ENCODE assay signal across 9 cellular contexts in the genomic region with DNA sequence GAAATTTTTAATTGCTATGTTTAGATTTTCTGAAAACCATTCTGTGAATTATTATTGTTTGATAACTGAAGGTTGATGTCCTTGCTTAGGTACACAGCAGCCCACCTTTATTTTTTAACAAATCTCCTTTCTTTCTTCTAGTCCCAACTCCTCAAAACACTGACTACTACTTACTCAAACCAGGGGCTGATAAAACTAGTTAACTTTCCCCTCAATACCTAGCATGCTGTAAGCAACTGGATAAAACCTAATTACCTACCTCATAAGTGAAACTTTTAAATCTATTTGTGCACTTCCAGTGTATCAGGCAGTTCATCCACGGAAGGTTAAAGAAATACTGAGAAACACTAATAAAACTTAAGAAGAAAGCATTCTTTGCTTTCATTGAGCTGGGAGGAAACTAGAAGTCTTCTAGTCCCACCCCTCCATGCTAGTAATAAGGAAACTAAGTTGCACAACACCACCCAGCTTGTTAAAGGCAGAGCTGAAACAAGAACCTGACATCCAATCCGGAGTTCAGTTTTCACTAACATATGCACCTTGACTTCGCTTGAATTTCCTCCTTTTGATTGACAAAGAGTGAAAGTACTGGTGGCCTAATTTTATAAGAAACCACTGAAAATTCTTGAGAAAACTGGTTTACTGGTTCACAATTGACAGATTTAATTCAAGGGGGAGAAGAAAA.
DNase-seq lines count a peak whose midpoint lies in the region; ATAC-seq and TF ChIP-seq lines count a peak whose summit lies in the region.
"Had no signal": no experiment of that assay in that cellular context is flagged by ENCODE, and none has a peak within 500 bp of the region (broad histone marks: within the 10 kb centered on the region; RNA-seq: fewer than 3 reads in every experiment).

No MANE protein-coding gene starts in this region.

- no peaks in the 10 kb centered on the region for H3K27me3 ChIP-seq in neutrophil

- peaks cover 10% of the 10 kb centered on the region for H3K36me3 Mint-ChIP-seq in activated naive CD8-positive, alpha-beta T cell treated with anti-CD3 and anti-CD28 coated beads for 36 hours

- H3K27ac Mint-ChIP-seq in activated naive CD8-positive, alpha-beta T cell treated with anti-CD3 and anti-CD28 coated beads for 36 hours: peak overlapping the region; percentile 86

- H3K36me3 ChIP-seq in neutrophil: no peaks in the 10 kb centered on the region
- H3K36me3 ChIP-seq: thoracic aorta had no signal

- H3K27ac ChIP-seq in neutrophil: peak overlapping the region; percentile 88
- H3K27ac ChIP-seq: thoracic aorta had no signal

- H3K4me3 Mint-ChIP-seq in activated naive CD8-positive, alpha-beta T cell treated with anti-CD3 and anti-CD28 coated beads for 36 hours: peak overlapping the region; percentile 49

- H3K27me3 Mint-ChIP-seq in activated naive CD8-positive, alpha-beta T cell treated with anti-CD3 and anti-CD28 coated beads for 36 hours: peaks cover 4% of the 10 kb centered on the region

- TF ChIP-seq CTCF in neutrophil (IDR thresholded peaks at IDR 0.05): no peak

- peak overlapping the region; percentile 33 to 40 for H3K4me3 ChIP-seq in neutrophil (ENCODE audit: low read depth in 1 of 2, low read length in 1 of 2)
- H3K4me3 ChIP-seq: thoracic aorta had no signal

- no peaks in the 10 kb centered on the region for H3K9me3 ChIP-seq in neutrophil
- H3K9me3 ChIP-seq: thoracic aorta had no signal

- DNase-seq in activated naive CD8-positive, alpha-beta T cell treated with anti-CD3 and anti-CD28 coated beads for 36 hours: peak; percentile 33
- no peak for DNase-seq in NCI-H2081 treated with DMSO at 0.1 percent for 48 hours (lab: John Stamatoyannopoulos, UW)
- DNase-seq in NCI-H446 (lab: John Stamatoyannopoulos, UW): no peak
- DNase-seq in hippocampal formation (lab: John Stamatoyannopoulos, UW): no peak

- H3K9me3 Mint-ChIP-seq in activated naive CD8-positive, alpha-beta T cell treated with anti-CD3 and anti-CD28 coated beads for 36 hours: peaks cover 11% of the 10 kb centered on the region

- H3K4me1 Mint-ChIP-seq in activated naive CD8-positive, alpha-beta T cell treated with anti-CD3 and anti-CD28 coated beads for 36 hours: peaks cover 19% of the 10 kb centered on the region

- H3K4me1 ChIP-seq in neutrophil (ENCODE audit: control insufficient read depth in 1 of 2, insufficient read depth in 1 of 2, low read depth in 1 of 2, low read length in 1 of 2): peaks cover 64 to 67% of the 10 kb centered on the region in 2 experiments

- ATAC-seq in GM18499 (IDR thresholded peaks at IDR 0.05; ENCODE audit: insufficient read depth, unreplicated experiment) (peak; percentile 97), GM21390 (IDR thresholded peaks at IDR 0.05; ENCODE audit: unreplicated experiment) (peak; percentile 93), HG03571 (IDR thresholded peaks at IDR 0.05; ENCODE audit: unreplicated experiment) (peak; percentile 97)
